ENCODE assay signal across 17 cellular contexts in genomic region chr10:126562209-126562680, GRCh38.
DNase-seq lines count a peak whose midpoint lies in the region; ATAC-seq, FAIRE-seq and TF ChIP-seq lines count a peak whose summit lies in the region.
"Had no signal": no experiment of that assay in that cellular context is flagged by ENCODE, and none has a peak within 500 bp of the region (broad histone marks: within the 10 kb centered on the region; RNA-seq: fewer than 3 reads in every experiment).

No MANE protein-coding gene starts in this region.

- H3K36me3 ChIP-seq in HUES48 (ENCODE audit: control insufficient read depth, insufficient read depth, low read length), result no peaks in the 10 kb centered on the region
- H3K36me3 ChIP-seq in adipocyte (ENCODE audit: control insufficient read depth, insufficient read depth, low read length, severe bottlenecking), result no peaks in the 10 kb centered on the region
- H3K36me3 ChIP-seq in esophagus muscularis mucosa, result no peaks in the 10 kb centered on the region

- TF ChIP-seq POLR2A in esophagus muscularis mucosa (IDR thresholded peaks at IDR 0.05; ENCODE audit: low read depth), result no peak

- 85% methylated on average over 3 of the region's 5 CpGs for WGBS in esophagus muscularis mucosa

- H3K9me3 ChIP-seq in HUES48 (ENCODE audit: control insufficient read depth, insufficient read depth, low read length) (peaks cover 14% of the 10 kb centered on the region), adipocyte (ENCODE audit: control insufficient read depth, low read length) (no peaks in the 10 kb centered on the region), esophagus muscularis mucosa (no peaks in the 10 kb centered on the region)

- DNase-seq in adipocyte (ENCODE audit: low read depth) (no peak), esophagus muscularis mucosa (ENCODE audit: extremely low spot score) (peak; percentile 89), substantia nigra (lab: John Stamatoyannopoulos, UW) (no peak), RCC 7860 (ENCODE audit: low spot score) (no peak)
- DNase-seq: AML-193; Calu3; CD4-positive, CD25-positive, alpha-beta regulatory T cell; NCI-H1436 treated with DMSO at 0.1 percent for 48 hours; NCI-H446 treated with DMSO at 0.1 percent for 48 hours; Right ventricle myocardium superior had no signal

- H3K27ac ChIP-seq in HUES48 (ENCODE audit: low read depth, low read length), result peak overlapping the region; percentile 77
- no peak overlapping the region for H3K27ac ChIP-seq in esophagus muscularis mucosa (replicated peaks in 1 of 4)
- peak overlapping the region; percentile 99 for H3K27ac ChIP-seq in substantia nigra (ENCODE audit: low read depth, low read length, poor library complexity, severe bottlenecking)

- no peak for TF ChIP-seq CTCF in esophagus muscularis mucosa (IDR thresholded peaks at IDR 0.05)

- H3K4me1 ChIP-seq in HUES48 (ENCODE audit: control insufficient read depth, insufficient read depth, low read length), result peaks cover 22% of the 10 kb centered on the region
- peaks cover 25% of the 10 kb centered on the region for H3K4me1 ChIP-seq in adipocyte (ENCODE audit: control insufficient read depth, insufficient read depth, low read length)
- H3K4me1 ChIP-seq in esophagus muscularis mucosa, result peaks cover 0 to 11% (median 8%) of the 10 kb centered on the region in 4 donors

- no peak for FAIRE-seq in RCC 7860 (lab: Jason Lieb, UNC)
- FAIRE-seq: G401.6, GM12892 had no signal

- H3K9ac ChIP-seq in HUES48 (ENCODE audit: low read depth, low read length) (no peak overlapping the region), adipocyte (ENCODE audit: low read length) (peak overlapping the region; percentile 66)

- no peak for TF ChIP-seq EP300 in esophagus muscularis mucosa (IDR thresholded peaks at IDR 0.05)

- no peak overlapping the region for H3K4me3 ChIP-seq in HUES48 (ENCODE audit: low read depth, low read length)
- no peak overlapping the region for H3K4me3 ChIP-seq in adipocyte (ENCODE audit: low read length)
- H3K4me3 ChIP-seq in esophagus muscularis mucosa, result no peak overlapping the region

- ATAC-seq in HG03571 (IDR thresholded peaks at IDR 0.05; ENCODE audit: unreplicated experiment) (no peak), GM21576 (IDR thresholded peaks at IDR 0.05; ENCODE audit: unreplicated experiment) (no peak)
- ATAC-seq: Panc1, SK-N-SH treated with all-trans-retinoic acid at 6 μM for 48 hours had no signal

- intact Hi-C loops in esophagus muscularis mucosa (cut with DNase I), result no loop called here

- H3K27me3 ChIP-seq in HUES48 (ENCODE audit: control insufficient read depth, insufficient read depth, low read length) (no peaks in the 10 kb centered on the region), adipocyte (replicated peaks; ENCODE audit: control insufficient read depth, insufficient read depth, low read length) (no peaks in the 10 kb centered on the region), esophagus muscularis mucosa (peaks cover 0 to 12% (median 0%) of the 10 kb centered on the region in 4 donors)

Comparison
In these comparisons a context has a peak if more than half of its experiments do, and no peak if none do; other contexts are left out.
1. H3K27ac ChIP-seq: peak in HUES48 (single experiment) and substantia nigra (single experiment); none in esophagus muscularis mucosa (0 of 4).